Comparison of ENCODE assay signal across 8 cellular contexts in the genomic region with DNA sequence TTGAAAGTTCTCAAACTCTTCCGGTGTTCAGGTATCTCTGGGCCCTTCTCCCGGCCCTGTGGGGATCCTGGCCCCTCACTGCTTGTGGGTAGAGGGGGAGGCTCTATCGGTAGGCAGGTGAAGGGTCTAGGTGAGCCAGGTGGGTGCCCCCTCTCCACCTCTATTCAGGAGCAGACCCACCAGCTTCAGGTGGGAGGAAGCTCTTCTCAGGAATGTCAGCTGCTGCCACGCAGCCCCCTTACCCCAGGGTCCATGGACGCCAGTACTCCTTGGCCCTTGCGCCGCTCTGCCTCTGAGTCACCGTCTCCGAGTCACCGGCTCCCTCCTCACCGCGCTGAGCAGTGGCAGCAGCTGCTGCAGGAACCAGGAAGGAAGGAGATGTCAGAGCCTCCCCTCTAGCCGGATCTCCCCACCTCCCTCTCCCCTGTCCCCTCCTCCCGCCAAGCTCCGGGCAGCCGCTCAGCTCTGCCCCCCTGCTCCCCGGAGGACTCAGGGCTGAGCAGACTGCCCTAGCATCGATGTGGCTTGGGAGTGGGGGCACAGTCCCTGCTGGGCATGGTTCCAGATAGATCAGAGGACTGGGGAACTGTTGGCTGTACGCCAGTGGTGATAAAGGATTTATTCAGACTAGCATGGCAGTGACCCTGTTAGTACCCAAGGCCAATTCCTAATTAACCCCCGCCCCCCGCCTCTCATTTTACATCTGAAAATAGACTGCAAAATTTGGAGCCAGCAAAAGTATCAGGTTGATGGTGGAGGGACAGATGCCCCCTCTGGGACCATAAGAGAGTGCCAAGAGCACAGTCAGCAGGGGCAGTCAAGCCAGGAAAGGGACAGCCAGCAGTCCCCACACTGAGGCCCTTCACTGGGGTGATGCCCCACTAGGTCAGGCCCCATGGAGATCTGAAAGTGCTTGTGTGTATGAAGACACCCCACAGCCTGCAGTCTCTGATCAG. TPM values are rescaled to one million over a fixed set of nuclear protein-coding genes. Genes with fewer than 3 reads are reported as not detected.
DNase-seq lines count a peak whose midpoint lies in the region; ATAC-seq lines count a peak whose summit lies in the region.

A gene with protein sequence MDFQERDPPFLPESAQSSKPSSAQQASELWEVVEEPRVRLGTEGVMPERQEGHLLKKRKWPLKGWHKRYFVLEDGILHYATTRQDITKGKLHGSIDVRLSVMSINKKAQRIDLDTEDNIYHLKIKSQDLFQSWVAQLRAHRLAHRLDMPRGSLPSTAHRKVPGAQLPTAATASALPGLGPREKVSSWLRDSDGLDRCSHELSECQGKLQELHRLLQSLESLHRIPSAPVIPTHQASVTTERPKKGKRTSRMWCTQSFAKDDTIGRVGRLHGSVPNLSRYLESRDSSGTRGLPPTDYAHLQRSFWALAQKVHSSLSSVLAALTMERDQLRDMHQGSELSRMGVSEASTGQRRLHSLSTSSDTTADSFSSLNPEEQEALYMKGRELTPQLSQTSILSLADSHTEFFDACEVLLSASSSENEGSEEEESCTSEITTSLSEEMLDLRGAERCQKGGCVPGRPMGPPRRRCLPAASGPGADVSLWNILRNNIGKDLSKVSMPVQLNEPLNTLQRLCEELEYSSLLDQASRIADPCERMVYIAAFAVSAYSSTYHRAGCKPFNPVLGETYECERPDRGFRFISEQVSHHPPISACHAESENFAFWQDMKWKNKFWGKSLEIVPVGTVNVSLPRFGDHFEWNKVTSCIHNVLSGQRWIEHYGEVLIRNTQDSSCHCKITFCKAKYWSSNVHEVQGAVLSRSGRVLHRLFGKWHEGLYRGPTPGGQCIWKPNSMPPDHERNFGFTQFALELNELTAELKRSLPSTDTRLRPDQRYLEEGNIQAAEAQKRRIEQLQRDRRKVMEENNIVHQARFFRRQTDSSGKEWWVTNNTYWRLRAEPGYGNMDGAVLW (minus strand): TSS at position 371 of the 956 bp plus-strand sequence. CDS start 1,516 bp downstream, outside the sequence.

- peaks cover 21% of the 10 kb centered on the region for H3K4me1 Mint-ChIP-seq in T-helper 17 cell

- H3K9me3 ChIP-seq in T-helper 17 cell (ENCODE audit: control insufficient read depth, low read length, poor library complexity, severe bottlenecking) (no peaks in the 10 kb centered on the region), right cardiac atrium (ENCODE audit: control insufficient read depth, low read length) (no peaks in the 10 kb centered on the region), aorta (ENCODE audit: control insufficient read depth, low read length) (no peaks in the 10 kb centered on the region)

- no peaks in the 10 kb centered on the region for H3K27me3 Mint-ChIP-seq in T-helper 17 cell

- peak within 1 kb of the TSS; percentile 97 for H3K4me3 Mint-ChIP-seq in T-helper 17 cell

- intact Hi-C loops in right cardiac atrium (cut with DNase I) (no loop called here), aorta (cut with DNase I) (no loop called here)

- 4% methylated on average over 21 of the region's 21 CpGs for WGBS in right cardiac atrium
- WGBS in aorta, 2 donors, result 3 to 4% methylated on average over 21 of the region's 21 CpGs

- H3K36me3 ChIP-seq in aorta (ENCODE audit: control insufficient read depth in 1 of 2, insufficient read depth in 2 of 2, low read length in 1 of 2), result peaks cover 3 to 4% of the 10 kb centered on the region in 2 donors

- ATAC-seq in HG02610 (IDR thresholded peaks at IDR 0.05; ENCODE audit: unreplicated experiment) (peak; percentile 82), T-helper 17 cell (peak; percentile 98), right cardiac atrium (peak; percentile 93), aorta (ENCODE audit: low FRiP score) (peak; percentile 85)

- H3K27me3 ChIP-seq in right cardiac atrium (ENCODE audit: control insufficient read depth, insufficient read depth), result no peaks in the 10 kb centered on the region
- no peaks in the 10 kb centered on the region for H3K27me3 ChIP-seq in aorta (ENCODE audit: control insufficient read depth in 1 of 2, insufficient read depth in 2 of 2, low read length in 1 of 2)

- peaks cover 8% of the 10 kb centered on the region for H3K36me3 Mint-ChIP-seq in T-helper 17 cell (ENCODE audit: low read depth)

- DNase-seq in GM04504 (ENCODE audit: low read depth), result peak; percentile 40
- peak; percentile 57 for DNase-seq in NCI-H1436 treated with DMSO at 0.1 percent for 48 hours (lab: John Stamatoyannopoulos, UW)
- DNase-seq in T-helper 17 cell, result peak; percentile 46 to 65 (median 57)
- peak; percentile 84 to 92 (median 88) for DNase-seq in right cardiac atrium
- peak; percentile 82 for DNase-seq in putamen (ENCODE audit: low spot score)
- peak; percentile 89 to 93 for DNase-seq in aorta

- H3K4me3 ChIP-seq in right cardiac atrium (ENCODE audit: low read length) (peak within 1 kb of the TSS; percentile 59), aorta (ENCODE audit: low read length in 2 of 2) (peak within 1 kb of the TSS in 1 of 2 donors; percentile 45)

- peak within 1 kb of the TSS; percentile 93 for H3K27ac Mint-ChIP-seq in T-helper 17 cell

- peak within 1 kb of the TSS; percentile 77 for H3K27ac ChIP-seq in angular gyrus (ENCODE audit: low read depth, low read length)
- H3K27ac ChIP-seq in right cardiac atrium (ENCODE audit: low read length), result peak within 1 kb of the TSS; percentile 32
- no peak within 1 kb of the TSS for H3K27ac ChIP-seq in aorta (ENCODE audit: low read depth in 1 of 2, low read length in 2 of 2)

- H3K4me1 ChIP-seq in right cardiac atrium (ENCODE audit: control insufficient read depth, insufficient read depth, low read length), result peaks cover 9% of the 10 kb centered on the region
- H3K4me1 ChIP-seq in aorta (ENCODE audit: control insufficient read depth in 1 of 2, insufficient read depth in 2 of 2, low read length in 2 of 2), result no peaks in the 10 kb centered on the region

RNA-seq across cellular contexts. Expression of the gene that starts here (rescaled TPM):
- total RNA-seq in T-helper 17 cell (10 to 100 TPM; 52.4 to 59.6 TPM), right cardiac atrium (10 to 100 TPM in 1 of 4 donors, 1 to 10 TPM in 3; 6.4 to 11.1 (median 8.5) TPM), aorta (10 to 100 TPM; 10.7 to 21.1 TPM)
- polyA plus RNA-seq in right cardiac atrium (5.3 TPM), aorta (10 to 100 TPM in 1 of 2 donors, 1 to 10 TPM in 1; 8.9 to 20.1 TPM)

Comparison
In these comparisons a context has a peak if more than half of its experiments do, and no peak if none do; other contexts are left out.
1. DNase-seq: peak in every context shown above with its lines; median percentile 91 in aorta; 88 in right cardiac atrium; 82 in putamen; 57 in NCI-H1436 treated with DMSO at 0.1 percent for 48 hours; 57 in T-helper 17 cell; 40 in GM04504.
2. H3K27ac ChIP-seq: peak in angular gyrus (single experiment) and right cardiac atrium (single experiment); none in aorta (0 of 2).
3. Peak in every context shown above with its lines, with median percentiles within 50 percentile points of each other: ATAC-seq.